In the genomic region with DNA sequence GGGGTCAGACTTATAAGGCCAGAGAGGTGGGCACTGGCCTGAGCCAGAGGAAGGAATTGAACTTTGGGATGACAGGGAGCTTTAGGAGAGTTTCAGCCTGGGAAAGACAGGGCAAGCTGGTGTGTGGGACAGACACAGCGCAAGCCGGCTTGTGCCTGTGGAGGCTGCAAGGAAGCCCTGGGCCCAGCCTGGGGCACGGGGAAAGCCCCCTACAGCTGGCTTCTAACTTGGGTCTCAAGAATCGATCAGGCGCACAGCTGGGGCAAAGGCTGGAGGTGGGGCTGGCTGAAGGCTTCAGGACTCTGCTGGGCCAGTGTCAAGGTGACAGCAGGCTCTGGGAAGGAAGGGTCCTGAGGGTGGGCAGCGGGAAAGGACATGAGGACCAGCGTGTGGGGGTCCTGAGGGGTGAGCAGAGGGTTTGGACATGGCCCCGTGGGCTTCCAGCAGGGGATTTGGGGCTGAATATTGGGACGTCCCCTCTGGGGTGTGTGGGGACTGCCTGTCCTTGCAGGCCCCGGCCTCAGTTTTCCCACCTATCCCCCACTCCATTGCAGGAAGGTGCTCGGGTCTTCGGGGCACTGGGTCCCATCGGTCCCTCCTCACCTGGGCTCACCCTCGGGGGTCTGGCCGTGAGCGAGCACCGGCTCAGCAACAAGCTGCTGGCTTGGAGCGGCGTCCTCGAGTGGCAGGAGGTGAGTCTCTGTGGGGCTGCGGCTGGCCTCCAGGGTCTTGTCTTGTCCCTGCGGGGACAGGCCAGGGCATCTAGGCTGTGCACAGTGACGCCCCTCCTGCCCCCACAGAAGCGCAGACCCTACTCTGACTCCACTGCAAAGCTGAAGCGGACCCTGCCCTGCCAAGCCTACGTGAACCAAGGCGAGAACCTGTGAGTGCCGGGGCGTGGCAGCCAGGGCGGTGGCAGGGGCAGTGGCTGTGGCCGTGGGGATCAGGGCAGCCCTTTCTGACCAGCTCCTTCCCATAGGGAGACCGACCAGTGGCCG, we compare ENCODE assay signal across 13 cellular contexts. TPM values are rescaled to one million over a fixed set of nuclear protein-coding genes. Genes with fewer than 3 reads are reported as not detected.
DNase-seq lines count a peak whose midpoint lies in the region; ATAC-seq and TF ChIP-seq lines count a peak whose summit lies in the region.
"Had no signal": no experiment of that assay in that cellular context is flagged by ENCODE, and none has a peak within 500 bp of the region (broad histone marks: within the 10 kb centered on the region; RNA-seq: fewer than 3 reads in every experiment).

No MANE protein-coding gene starts in this region.

- no peak for ATAC-seq in effector memory CD8-positive, alpha-beta T cell (replicated peaks)

- H3K4me1 Mint-ChIP-seq in T-helper 1 cell treated with Interleukin-12 subunit alpha and Interleukin-12 subunit beta and Interleukin-4 antibody, amounts not matched to agents 30 μg/mL and 1 μg/mL, for 36 hours (ENCODE audit: low read depth) = peaks cover 24% of the 10 kb centered on the region
- H3K4me1 Mint-ChIP-seq in endothelial cell (ENCODE audit: unreplicated experiment) (peaks cover 23% of the 10 kb centered on the region), progenitor cell of endocrine pancreas (ENCODE audit: low read depth) (peaks cover 20% of the 10 kb centered on the region)
- peaks cover 24 to 25% of the 10 kb centered on the region in 2 donors for H3K4me1 Mint-ChIP-seq in effector memory CD8-positive, alpha-beta T cell (ENCODE audit: low read depth in 2 of 2)

- no peak for DNase-seq in T-helper 1 cell
- DNase-seq in NAMALWA (ENCODE audit: low spot score) = peak; percentile 34
- no peak for DNase-seq in endothelial cell (ENCODE audit: low spot score)
- no peak for DNase-seq in progenitor cell of endocrine pancreas (ENCODE audit: low spot score, unreplicated experiment)
- DNase-seq in effector memory CD8-positive, alpha-beta T cell = no peak
- no peak for DNase-seq in NCI-H2171 (lab: John Stamatoyannopoulos, UW)
- DNase-seq in NK-92 (lab: John Stamatoyannopoulos, UW; ENCODE audit: unreplicated experiment) = no peak
- DNase-seq: aorta; NCI-H1105 treated with DMSO at 0.1 percent for 48 hours; NCI-H748 treated with DMSO at 0.1 percent for 48 hours; stimulated activated CD4-positive, alpha-beta T cell treated with anti-CD3 and anti-CD28 coated beads, Interleukin-1b, Interleukin-23, amount 100 ng/mL, for 48 hours had no signal

- H3K27me3 Mint-ChIP-seq in T-helper 1 cell treated with Interleukin-12 subunit alpha and Interleukin-12 subunit beta and Interleukin-4 antibody, amounts not matched to agents 30 μg/mL and 1 μg/mL, for 36 hours (ENCODE audit: low read depth) = peaks cover 6% of the 10 kb centered on the region
- H3K27me3 Mint-ChIP-seq in endothelial cell (ENCODE audit: unreplicated experiment) (peaks cover 38% of the 10 kb centered on the region), progenitor cell of endocrine pancreas (no peaks in the 10 kb centered on the region)
- no peaks in the 10 kb centered on the region for H3K27me3 Mint-ChIP-seq in effector memory CD8-positive, alpha-beta T cell
- H3K27me3 Mint-ChIP-seq: stimulated activated naive CD8-positive, alpha-beta T cell treated with anti-CD3 and anti-CD28 coated beads, Interleukin-15, Interleukin-2, amounts not matched to agents 100 ng/mL and 50 ng/mL, for 24 hours had no signal

- peaks cover 5% of the 10 kb centered on the region for H3K36me3 Mint-ChIP-seq in T-helper 1 cell treated with Interleukin-12 subunit alpha and Interleukin-12 subunit beta and Interleukin-4 antibody, amounts not matched to agents 30 μg/mL and 1 μg/mL, for 36 hours (ENCODE audit: low read depth)
- H3K36me3 Mint-ChIP-seq in endothelial cell (ENCODE audit: low read depth, unreplicated experiment) (peaks cover 39% of the 10 kb centered on the region), progenitor cell of endocrine pancreas (ENCODE audit: insufficient read depth) (peaks cover 16% of the 10 kb centered on the region)
- peaks cover 30% of the 10 kb centered on the region for H3K36me3 Mint-ChIP-seq in effector memory CD8-positive, alpha-beta T cell (ENCODE audit: insufficient read depth)

- TF ChIP-seq CTCF in endothelial cell (IDR thresholded peaks at IDR 0.05; ENCODE audit: unreplicated experiment) (no peak), progenitor cell of endocrine pancreas (IDR thresholded peaks at IDR 0.05; ENCODE audit: unreplicated experiment) (no peak)

- peaks cover 4% of the 10 kb centered on the region for H3K9me3 Mint-ChIP-seq in T-helper 1 cell treated with Interleukin-12 subunit alpha and Interleukin-12 subunit beta and Interleukin-4 antibody, amounts not matched to agents 30 μg/mL and 1 μg/mL, for 36 hours
- no peaks in the 10 kb centered on the region for H3K9me3 Mint-ChIP-seq in endothelial cell (ENCODE audit: unreplicated experiment)
- peaks cover 3% of the 10 kb centered on the region for H3K9me3 Mint-ChIP-seq in progenitor cell of endocrine pancreas (ENCODE audit: low read depth)
- no peaks in the 10 kb centered on the region for H3K9me3 Mint-ChIP-seq in effector memory CD8-positive, alpha-beta T cell
- H3K9me3 Mint-ChIP-seq: stimulated activated naive CD8-positive, alpha-beta T cell treated with anti-CD3 and anti-CD28 coated beads, Interleukin-15, Interleukin-2, amounts not matched to agents 100 ng/mL and 50 ng/mL, for 24 hours had no signal

- peak overlapping the region; percentile 31 for H3K4me3 Mint-ChIP-seq in T-helper 1 cell treated with Interleukin-12 subunit alpha and Interleukin-12 subunit beta and Interleukin-4 antibody, amounts not matched to agents 30 μg/mL and 1 μg/mL, for 36 hours
- H3K4me3 Mint-ChIP-seq in endothelial cell (ENCODE audit: unreplicated experiment) (peak overlapping the region; percentile 85), progenitor cell of endocrine pancreas (ENCODE audit: low read depth) (peak overlapping the region; percentile 38)
- no peak overlapping the region for H3K4me3 Mint-ChIP-seq in effector memory CD8-positive, alpha-beta T cell
- H3K4me3 Mint-ChIP-seq: stimulated activated naive CD8-positive, alpha-beta T cell treated with anti-CD3 and anti-CD28 coated beads, Interleukin-15, Interleukin-2, amounts not matched to agents 100 ng/mL and 50 ng/mL, for 24 hours had no signal

- peak overlapping the region; percentile 65 for H3K27ac Mint-ChIP-seq in T-helper 1 cell treated with Interleukin-12 subunit alpha and Interleukin-12 subunit beta and Interleukin-4 antibody, amounts not matched to agents 30 μg/mL and 1 μg/mL, for 36 hours
- H3K27ac Mint-ChIP-seq in endothelial cell (ENCODE audit: unreplicated experiment) (peak overlapping the region; percentile 18), progenitor cell of endocrine pancreas (peak overlapping the region; percentile 59)
- peak overlapping the region in 1 of 2 donors; percentile 12 for H3K27ac Mint-ChIP-seq in effector memory CD8-positive, alpha-beta T cell

RNA-seq across cellular contexts. Expression of a gene that starts 3.2 kb away (rescaled TPM):
- 231 TPM for total RNA-seq in endothelial cell (ENCODE audit: unreplicated experiment)
- 518 and 564 TPM in 2 replicates for total RNA-seq in progenitor cell of endocrine pancreas

RNA-seq across cellular contexts. Expression of a gene that starts 13.2 kb away (rescaled TPM):
- total RNA-seq in endothelial cell (ENCODE audit: unreplicated experiment) (96.0 TPM), progenitor cell of endocrine pancreas (137 and 144 TPM in 2 replicates)

RNA-seq across cellular contexts. Expression of a gene that starts 23.0 kb away (rescaled TPM):
- total RNA-seq in endothelial cell (ENCODE audit: unreplicated experiment) = 48.2 TPM
- total RNA-seq in progenitor cell of endocrine pancreas = 41.5 and 48.8 TPM in 2 replicates

RNA-seq across cellular contexts. Expression of a gene that starts 23.4 kb away (rescaled TPM):
- total RNA-seq in endothelial cell (ENCODE audit: unreplicated experiment) (36.8 TPM), progenitor cell of endocrine pancreas (44.6 and 45.4 TPM in 2 replicates)

RNA-seq across cellular contexts. Expression of a gene that starts 36.1 kb away (rescaled TPM):
- total RNA-seq in endothelial cell (ENCODE audit: unreplicated experiment) (117 TPM), progenitor cell of endocrine pancreas (136 and 141 TPM in 2 replicates)

Comparison
In these comparisons a context has a peak if more than half of its experiments do, and no peak if none do; other contexts are left out.
1. H3K4me3 Mint-ChIP-seq: peak in T-helper 1 cell treated with Interleukin-12 subunit alpha and Interleukin-12 subunit beta and Interleukin-4 antibody, amounts not matched to agents 30 μg/mL and 1 μg/mL, for 36 hours (single experiment), endothelial cell (single experiment) and progenitor cell of endocrine pancreas (single experiment); none in effector memory CD8-positive, alpha-beta T cell (0 of 2).